In the genomic region with DNA sequence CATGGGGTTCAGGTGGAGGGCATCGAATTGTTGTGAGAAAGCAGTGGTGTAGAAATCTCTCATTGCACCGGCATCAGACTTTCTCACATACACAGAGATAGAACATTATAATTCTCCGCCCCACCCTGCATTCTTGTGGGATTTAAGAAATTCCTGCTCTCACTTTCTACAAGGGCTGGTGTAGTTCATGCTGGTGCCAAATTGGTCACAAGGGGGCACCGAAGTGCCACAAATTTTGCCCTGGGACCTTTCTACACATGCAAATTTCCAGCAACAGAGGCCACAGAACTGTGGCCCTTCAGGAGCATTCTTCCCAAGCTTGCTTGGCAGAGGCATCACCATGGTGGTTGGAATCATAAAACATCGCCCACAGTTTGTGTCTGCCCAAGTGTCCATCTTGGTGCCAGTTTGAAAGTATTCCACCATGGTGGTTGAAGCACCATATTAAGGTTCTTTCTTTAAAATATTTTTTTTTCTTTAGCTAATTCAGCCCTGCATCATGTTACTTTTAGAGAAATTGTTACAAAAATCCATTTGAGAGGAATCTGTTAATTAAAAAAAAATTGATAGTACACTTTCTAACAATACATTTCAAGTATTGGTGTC, we compare ENCODE assay signal across 8 cellular contexts.
A peak's percentile ranks its signal among the peaks of the same experiment; 100 is the strongest.
DNase-seq lines count a peak whose midpoint lies in the region; ATAC-seq and TF ChIP-seq lines count a peak whose summit lies in the region.

No MANE protein-coding gene starts in this region.

- H3K27me3 Mint-ChIP-seq in Caco-2 (ENCODE audit: insufficient read depth, unreplicated experiment) = peaks cover 2% of the 10 kb centered on the region
- H3K27me3 Mint-ChIP-seq in activated naive CD8-positive, alpha-beta T cell treated with anti-CD3 and anti-CD28 coated beads, Interleukin-2, amount 10 ng/mL, durations not matched to agents 7 days and 5 days = peaks cover 14% of the 10 kb centered on the region

- no peak overlapping the region for H3K27ac ChIP-seq in hepatocyte
- H3K27ac ChIP-seq in tibial artery = no peak overlapping the region

- no peak overlapping the region for H2AFZ ChIP-seq in hepatocyte

- DNase-seq in Caco-2 (peak; percentile 59 to 77), NCI-H2171 treated with DMSO at 0.1 percent for 48 hours (lab: John Stamatoyannopoulos, UW) (peak; percentile 75), hepatocyte (ENCODE audit: low spot score) (peak; percentile 69), tibial artery (no peak)
- peak; percentile 26 for DNase-seq in activated naive CD8-positive, alpha-beta T cell treated with anti-CD3 and anti-CD28 coated beads, Interleukin-2, amount 10 ng/mL, durations not matched to agents 7 days and 5 days
- peak; percentile 2 to 15 for DNase-seq in stimulated activated CD4-positive, alpha-beta T cell treated with anti-CD3 and anti-CD28 coated beads, Interleukin-2, amount 100 ng/mL, for 48 hours

- H3K4me1 ChIP-seq in Caco-2 = no peaks in the 10 kb centered on the region
- H3K4me1 ChIP-seq in hepatocyte (ENCODE audit: insufficient read depth) = no peaks in the 10 kb centered on the region
- H3K4me1 ChIP-seq in tibial artery = no peaks in the 10 kb centered on the region

- no peak overlapping the region for H3K4me3 Mint-ChIP-seq in Caco-2 (ENCODE audit: unreplicated experiment)
- no peak overlapping the region for H3K4me3 Mint-ChIP-seq in activated naive CD8-positive, alpha-beta T cell treated with anti-CD3 and anti-CD28 coated beads, Interleukin-2, amount 10 ng/mL, durations not matched to agents 7 days and 5 days

- H3K9me3 ChIP-seq in Caco-2 (no peaks in the 10 kb centered on the region), hepatocyte (ENCODE audit: low read depth) (no peaks in the 10 kb centered on the region), tibial artery (no peaks in the 10 kb centered on the region)

- H3K36me3 ChIP-seq in Caco-2 (ENCODE audit: control insufficient read depth, insufficient read depth, low read length) (no peaks in the 10 kb centered on the region), hepatocyte (replicated peaks; ENCODE audit: insufficient read depth, low read depth) (no peaks in the 10 kb centered on the region), tibial artery (no peaks in the 10 kb centered on the region)

- WGBS in hepatocyte (ENCODE audit: low lambda C conversion rate, missing lambda C conversion rate) = 21% methylated on average over 5 of the region's 5 CpGs

- H3K36me3 Mint-ChIP-seq in Caco-2 (ENCODE audit: insufficient read depth, unreplicated experiment) = no peaks in the 10 kb centered on the region
- H3K36me3 Mint-ChIP-seq in activated naive CD8-positive, alpha-beta T cell treated with anti-CD3 and anti-CD28 coated beads, Interleukin-2, amount 10 ng/mL, durations not matched to agents 7 days and 5 days = no peaks in the 10 kb centered on the region

- BruUV-seq in Caco-2 (replicated peaks; lab: Mats Ljungman, UMichigan) = no TSS peak

- POLR2A ChIA-PET in Caco-2 (lab: Charles Lee) = no interaction called here
- POLR2A ChIA-PET in activated naive CD8-positive, alpha-beta T cell treated with anti-CD3 and anti-CD28 coated beads, Interleukin-2, amount 10 ng/mL, durations not matched to agents 7 days and 5 days (lab: Charles Lee) = no interaction called here

- H3K79me2 ChIP-seq in hepatocyte = no peaks in the 10 kb centered on the region

- ATAC-seq in GM18858 (IDR thresholded peaks at IDR 0.05; ENCODE audit: unreplicated experiment) (peak; percentile 75), HG03025 (IDR thresholded peaks at IDR 0.05; ENCODE audit: low FRiP score, unreplicated experiment) (peak; percentile 76)
- no peak for ATAC-seq in activated naive CD8-positive, alpha-beta T cell treated with anti-CD3 and anti-CD28 coated beads, Interleukin-2, amount 10 ng/mL, durations not matched to agents 7 days and 5 days (ENCODE audit: low read depth)

- no peaks in the 10 kb centered on the region for H3K4me1 Mint-ChIP-seq in Caco-2 (ENCODE audit: low read depth, unreplicated experiment)
- H3K4me1 Mint-ChIP-seq in activated naive CD8-positive, alpha-beta T cell treated with anti-CD3 and anti-CD28 coated beads, Interleukin-2, amount 10 ng/mL, durations not matched to agents 7 days and 5 days = no peaks in the 10 kb centered on the region

- no peaks in the 10 kb centered on the region for H3K9me3 Mint-ChIP-seq in Caco-2 (ENCODE audit: unreplicated experiment)
- no peaks in the 10 kb centered on the region for H3K9me3 Mint-ChIP-seq in activated naive CD8-positive, alpha-beta T cell treated with anti-CD3 and anti-CD28 coated beads, Interleukin-2, amount 10 ng/mL, durations not matched to agents 7 days and 5 days

- H4K20me1 ChIP-seq in hepatocyte (ENCODE audit: insufficient read depth, poor library complexity, severe bottlenecking) = no peaks in the 10 kb centered on the region

- no peak overlapping the region for H3K27ac Mint-ChIP-seq in Caco-2 (ENCODE audit: unreplicated experiment)
- no peak overlapping the region for H3K27ac Mint-ChIP-seq in activated naive CD8-positive, alpha-beta T cell treated with anti-CD3 and anti-CD28 coated beads, Interleukin-2, amount 10 ng/mL, durations not matched to agents 7 days and 5 days

- H3K9me2 ChIP-seq in hepatocyte (replicated peaks; ENCODE audit: insufficient read depth) = no peaks in the 10 kb centered on the region

- H3K4me3 ChIP-seq in Caco-2 (ENCODE audit: low read depth, low read length) = no peak overlapping the region
- H3K4me3 ChIP-seq in hepatocyte = no peak overlapping the region
- H3K4me3 ChIP-seq in tibial artery = no peak overlapping the region

- TF ChIP-seq CTCF in Caco-2 (IDR thresholded peaks at IDR 0.05; ENCODE audit: insufficient read depth in 1 of 2, low read depth in 1 of 2, low read length in 1 of 2, severe bottlenecking in 1 of 2, unreplicated experiment in 1 of 2) (peak; percentile 69 to 72), hepatocyte (IDR thresholded peaks at IDR 0.05; ENCODE audit: poor library complexity) (peak; percentile 68), tibial artery (IDR thresholded peaks at IDR 0.05) (no peak)

- no peak overlapping the region for H3K4me2 ChIP-seq in hepatocyte

- intact Hi-C loops in Caco-2 (cut with micrococcal nuclease; ENCODE audit: unreplicated experiment) = loop anchor here (1.0 to 5.0 kb wide), 6 partner anchors 109 to 420 kb away; no protein-coding TSS in a partner anchor
- intact Hi-C loops in tibial artery (cut with DNase I; ENCODE audit: low total_unique reads) = no loop called here

- CTCF ChIA-PET in Caco-2 (lab: Charles Lee) = interaction anchor here (0.8 kb wide), 2 partner anchors 110 to 129 kb away, joined by 3 to 4 read pairs; no protein-coding TSS in a partner anchor

- H3K27me3 ChIP-seq in Caco-2 (replicated peaks; ENCODE audit: control insufficient read depth, insufficient read depth, low read length) (no peaks in the 10 kb centered on the region), hepatocyte (no peaks in the 10 kb centered on the region), tibial artery (no peaks in the 10 kb centered on the region)

Comparison
In these comparisons a context has a peak if more than half of its experiments do, and no peak if none do; other contexts are left out.
1. DNase-seq: peak in Caco-2 (2 of 2), NCI-H2171 treated with DMSO at 0.1 percent for 48 hours (single experiment), activated naive CD8-positive, alpha-beta T cell treated with anti-CD3 and anti-CD28 coated beads, Interleukin-2, amount 10 ng/mL, durations not matched to agents 7 days and 5 days (single experiment), hepatocyte (single experiment) and stimulated activated CD4-positive, alpha-beta T cell treated with anti-CD3 and anti-CD28 coated beads, Interleukin-2, amount 100 ng/mL, for 48 hours (2 of 2); none in tibial artery (0 of 2).
2. CTCF ChIP-seq: peak in Caco-2 (2 of 2) and hepatocyte (single experiment); none in tibial artery (0 of 2).